Comparison of ENCODE assay signal across 8 cellular contexts in the genomic region with DNA sequence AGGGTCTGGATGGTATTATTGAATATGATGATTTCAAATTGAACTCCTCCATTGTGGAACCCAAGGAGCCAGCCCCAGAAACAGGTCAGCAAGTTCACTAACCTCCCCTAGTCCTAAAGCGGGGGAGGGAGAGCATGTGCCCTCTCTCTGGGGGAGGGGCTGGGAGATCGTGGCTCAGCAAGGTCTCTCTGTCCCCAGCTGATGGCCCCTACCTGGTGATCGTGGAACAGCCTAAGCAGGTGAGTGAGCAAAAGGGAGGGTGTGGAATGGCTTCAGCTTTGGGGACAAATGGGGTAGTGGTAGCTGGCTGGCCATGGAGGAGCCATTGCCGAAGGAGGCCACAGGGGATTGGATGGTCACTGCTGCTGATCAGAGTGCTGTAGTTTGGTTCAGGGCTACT. TPM values are rescaled to one million over a fixed set of nuclear protein-coding genes. Genes with fewer than 3 reads are reported as not detected.
A peak's percentile ranks its signal among the peaks of the same experiment; 100 is the strongest.
DNase-seq lines count a peak whose midpoint lies in the region.
"Had no signal": no experiment of that assay in that cellular context is flagged by ENCODE, and none has a peak within 500 bp of the region (broad histone marks: within the 10 kb centered on the region; RNA-seq: fewer than 3 reads in every experiment).

No MANE protein-coding gene starts in this region.

- H3K4me3 ChIP-seq in HUES6 (ENCODE audit: low read depth, low read length) (peak overlapping the region; percentile 81), iPS-20b (ENCODE audit: low read length) (peak overlapping the region; percentile 81), subcutaneous abdominal adipose tissue (ENCODE audit: low read depth in 1 of 5, low read length in 5 of 5) (peak overlapping the region; percentile 82 to 99 (median 95))

- H3K27ac ChIP-seq in HUES6 (ENCODE audit: low read depth, low read length), result no peak overlapping the region
- H3K27ac ChIP-seq in iPS-20b (ENCODE audit: low read length), result no peak overlapping the region
- H3K27ac ChIP-seq in subcutaneous abdominal adipose tissue (ENCODE audit: low read depth, low read length), result peak overlapping the region; percentile 96

- peaks cover 62% of the 10 kb centered on the region for H3K36me3 Mint-ChIP-seq in activated T-helper 2 cell treated with anti-CD3 and anti-CD28 coated beads, Interferon-gamma antibody, Interleukin-2, Interleukin-4, amounts not matched to agents 10 μg/mL and 5 μg/mL and 100 μg/mL, durations not matched to agents 14 hours and 24 hours and 36 hours (ENCODE audit: low read depth)

- no peak for DNase-seq in activated T-helper 2 cell treated with anti-CD3 and anti-CD28 coated beads, Interferon-gamma antibody, Interleukin-2, Interleukin-4, amounts not matched to agents 10 μg/mL and 5 μg/mL and 100 μg/mL, durations not matched to agents 14 hours and 24 hours and 36 hours (ENCODE audit: low spot score)
- no peak for DNase-seq in NCI-H524 (lab: John Stamatoyannopoulos, UW)
- no peak for DNase-seq in AML-193 (lab: John Stamatoyannopoulos, UW)
- no peak for DNase-seq in COLO829 (ENCODE audit: low spot score)

- H3K4me1 Mint-ChIP-seq in activated T-helper 2 cell treated with anti-CD3 and anti-CD28 coated beads, Interferon-gamma antibody, Interleukin-2, Interleukin-4, amounts not matched to agents 10 μg/mL and 5 μg/mL and 100 μg/mL, durations not matched to agents 14 hours and 24 hours and 36 hours (ENCODE audit: low read depth), result peaks cover 33% of the 10 kb centered on the region

- H3K27me3 ChIP-seq in HUES6 (ENCODE audit: control insufficient read depth, insufficient read depth, low read length), result peaks cover 29% of the 10 kb centered on the region
- H3K27me3 ChIP-seq in iPS-20b (ENCODE audit: insufficient read depth, low read length), result peaks cover 41% of the 10 kb centered on the region
- H3K27me3 ChIP-seq in subcutaneous abdominal adipose tissue (ENCODE audit: control insufficient read depth in 5 of 5, insufficient read depth in 4 of 5, low read length in 5 of 5), result no peaks in the 10 kb centered on the region

- H3K9ac ChIP-seq in HUES6 (ENCODE audit: low read length) (peak overlapping the region; percentile 85), iPS-20b (ENCODE audit: low read depth, low read length) (peak overlapping the region; percentile 81; the same call in 1 of the 2 replicates), subcutaneous abdominal adipose tissue (ENCODE audit: low read length in 5 of 5) (peak overlapping the region; percentile 80 to 92 (median 90))

- H3K4me1 ChIP-seq in HUES6 (ENCODE audit: control insufficient read depth, insufficient read depth, low read length) (peaks cover 41% of the 10 kb centered on the region), iPS-20b (ENCODE audit: insufficient read depth, low read length) (peaks cover 10% of the 10 kb centered on the region), subcutaneous abdominal adipose tissue (ENCODE audit: control insufficient read depth in 5 of 5, insufficient read depth in 5 of 5, low read length in 5 of 5) (peaks cover 3 to 48% (median 39%) of the 10 kb centered on the region in 5 donors)

- peaks cover 23% of the 10 kb centered on the region for H3K36me3 ChIP-seq in HUES6 (ENCODE audit: control insufficient read depth, insufficient read depth, low read length)
- H3K36me3 ChIP-seq in iPS-20b (ENCODE audit: insufficient read depth, low read depth, low read length), result peaks cover 15% of the 10 kb centered on the region; the same call in 1 of the 2 replicates
- peaks cover 0 to 36% (median 30%) of the 10 kb centered on the region in 5 donors for H3K36me3 ChIP-seq in subcutaneous abdominal adipose tissue (ENCODE audit: control insufficient read depth in 5 of 5, insufficient read depth in 5 of 5, low read length in 5 of 5)

- H3K9me3 ChIP-seq in HUES6 (ENCODE audit: control insufficient read depth, insufficient read depth, low read depth, low read length), result no peaks in the 10 kb centered on the region
- no peaks in the 10 kb centered on the region for H3K9me3 ChIP-seq in iPS-20b (ENCODE audit: insufficient read depth, low read depth, low read length)
- no peaks in the 10 kb centered on the region for H3K9me3 ChIP-seq in subcutaneous abdominal adipose tissue (ENCODE audit: control insufficient read depth in 5 of 5, low read length in 5 of 5)

- H3K9me3 Mint-ChIP-seq in activated T-helper 2 cell treated with anti-CD3 and anti-CD28 coated beads, Interferon-gamma antibody, Interleukin-2, Interleukin-4, amounts not matched to agents 10 μg/mL and 5 μg/mL and 100 μg/mL, durations not matched to agents 14 hours and 24 hours and 36 hours, result no peaks in the 10 kb centered on the region

- H3K4me3 Mint-ChIP-seq in activated T-helper 2 cell treated with anti-CD3 and anti-CD28 coated beads, Interferon-gamma antibody, Interleukin-2, Interleukin-4, amounts not matched to agents 10 μg/mL and 5 μg/mL and 100 μg/mL, durations not matched to agents 14 hours and 24 hours and 36 hours (ENCODE audit: low read depth), result peak overlapping the region; percentile 91

- peak overlapping the region; percentile 99 for H3K27ac Mint-ChIP-seq in activated T-helper 2 cell treated with anti-CD3 and anti-CD28 coated beads, Interferon-gamma antibody, Interleukin-2, Interleukin-4, amounts not matched to agents 10 μg/mL and 5 μg/mL and 100 μg/mL, durations not matched to agents 14 hours and 24 hours and 36 hours

- intact Hi-C loops in activated T-helper 2 cell treated with anti-CD3 and anti-CD28 coated beads, Interferon-gamma antibody, Interleukin-2, Interleukin-4, amounts not matched to agents 10 μg/mL and 5 μg/mL and 100 μg/mL, durations not matched to agents 14 hours and 24 hours and 36 hours (cut with micrococcal nuclease), result loop anchor here (5.0 to 10.0 kb wide), 3 partner anchors 149 to 561 kb away; partner anchors contain the start of genes GBF1 and PPRC1

- no peaks in the 10 kb centered on the region for H3K27me3 Mint-ChIP-seq in activated T-helper 2 cell treated with anti-CD3 and anti-CD28 coated beads, Interferon-gamma antibody, Interleukin-2, Interleukin-4, amounts not matched to agents 10 μg/mL and 5 μg/mL and 100 μg/mL, durations not matched to agents 14 hours and 24 hours and 36 hours (ENCODE audit: low read depth)

RNA-seq across cellular contexts. Expression of gene NFKB2, which starts 0.7 kb away (rescaled TPM):
- total RNA-seq in activated T-helper 2 cell treated with anti-CD3 and anti-CD28 coated beads, Interferon-gamma antibody, Interleukin-2, Interleukin-4, amounts not matched to agents 10 μg/mL and 5 μg/mL and 100 μg/mL, durations not matched to agents 14 hours and 24 hours and 36 hours, result 310 and 323 TPM in 2 replicates

RNA-seq across cellular contexts. Expression of gene PSD, which starts 22.3 kb away (rescaled TPM):
- total RNA-seq in activated T-helper 2 cell treated with anti-CD3 and anti-CD28 coated beads, Interferon-gamma antibody, Interleukin-2, Interleukin-4, amounts not matched to agents 10 μg/mL and 5 μg/mL and 100 μg/mL, durations not matched to agents 14 hours and 24 hours and 36 hours, result 10.6 and 13.4 TPM in 2 replicates

RNA-seq across cellular contexts. Expression of gene FBXL15, which starts 24.4 kb away (rescaled TPM):
- 14.8 and 15.1 TPM in 2 replicates for total RNA-seq in activated T-helper 2 cell treated with anti-CD3 and anti-CD28 coated beads, Interferon-gamma antibody, Interleukin-2, Interleukin-4, amounts not matched to agents 10 μg/mL and 5 μg/mL and 100 μg/mL, durations not matched to agents 14 hours and 24 hours and 36 hours

RNA-seq across cellular contexts. Expression of gene CUEDC2, which starts 36.1 kb away (rescaled TPM):
- total RNA-seq in activated T-helper 2 cell treated with anti-CD3 and anti-CD28 coated beads, Interferon-gamma antibody, Interleukin-2, Interleukin-4, amounts not matched to agents 10 μg/mL and 5 μg/mL and 100 μg/mL, durations not matched to agents 14 hours and 24 hours and 36 hours, result 60.7 and 67.5 TPM in 2 replicates

RNA-seq across cellular contexts. Expression of gene C10orf95, which starts 55.1 kb away (rescaled TPM):
- 0.32 TPM in 1 of 2 replicates, not detected in the other for total RNA-seq in activated T-helper 2 cell treated with anti-CD3 and anti-CD28 coated beads, Interferon-gamma antibody, Interleukin-2, Interleukin-4, amounts not matched to agents 10 μg/mL and 5 μg/mL and 100 μg/mL, durations not matched to agents 14 hours and 24 hours and 36 hours
- total RNA-seq: subcutaneous adipose tissue had no signal
